Comparison of ENCODE assay signal across 9 cellular contexts in genomic region chr4:2813446-2814405, GRCh38. TPM values are rescaled to one million over a fixed set of nuclear protein-coding genes. Genes with fewer than 3 reads are reported as not detected.
DNase-seq lines count a peak whose midpoint lies in the region; ATAC-seq and TF ChIP-seq lines count a peak whose summit lies in the region.
"Had no signal": no experiment of that assay in that cellular context is flagged by ENCODE, and none has a peak within 500 bp of the region (broad histone marks: within the 10 kb centered on the region; RNA-seq: fewer than 3 reads in every experiment).

No MANE protein-coding gene starts in this region.

- H3K9ac ChIP-seq in fibroblast of lung (ENCODE audit: insufficient read depth, low read length), result peak overlapping the region; percentile 30

- H4K20me1 ChIP-seq in fibroblast of lung (ENCODE audit: control insufficient read depth, extremely low read depth, insufficient read depth, low read length), result no peaks in the 10 kb centered on the region

- H3K4me3 Mint-ChIP-seq in stimulated activated naive B cell treated with anti-CD40 and anti-IgM and Interleukin-4, amounts not matched to agents 10 μg/mL and 1 μg/mL and 100 μg/mL, for 72 hours, result peak overlapping the region; percentile 88 to 92
- H3K4me3 Mint-ChIP-seq in Calu3 (ENCODE audit: low read depth, unreplicated experiment), result no peak overlapping the region

- H3K9me3 Mint-ChIP-seq in stimulated activated naive B cell treated with anti-CD40 and anti-IgM and Interleukin-4, amounts not matched to agents 10 μg/mL and 1 μg/mL and 100 μg/mL, for 72 hours, result no peaks in the 10 kb centered on the region
- peaks cover 3% of the 10 kb centered on the region for H3K9me3 Mint-ChIP-seq in Calu3 (ENCODE audit: low read depth, unreplicated experiment)

- peaks cover 15 to 41% of the 10 kb centered on the region in 2 donors for H3K36me3 Mint-ChIP-seq in stimulated activated naive B cell treated with anti-CD40 and anti-IgM and Interleukin-4, amounts not matched to agents 10 μg/mL and 1 μg/mL and 100 μg/mL, for 72 hours
- peaks cover 18% of the 10 kb centered on the region for H3K36me3 Mint-ChIP-seq in Calu3 (ENCODE audit: insufficient read depth, unreplicated experiment)

- no peaks in the 10 kb centered on the region for H3K27me3 ChIP-seq in SJSA1 (replicated peaks)
- H3K27me3 ChIP-seq in fibroblast of lung (ENCODE audit: control insufficient read depth, insufficient read depth, low read length), result no peaks in the 10 kb centered on the region

- H3K4me3 ChIP-seq in SJSA1 (peak overlapping the region; percentile 46), fibroblast of lung (replicated peaks in 1 of 4; ENCODE audit: control extremely low read depth in 1 of 4, insufficient read depth in 1 of 4, low read depth in 3 of 4, low read length in 4 of 4) (no peak overlapping the region)

- peak overlapping the region; percentile 6 for H3K27ac Mint-ChIP-seq in stimulated activated naive B cell treated with anti-CD40 and anti-IgM and Interleukin-4, amounts not matched to agents 10 μg/mL and 1 μg/mL and 100 μg/mL, for 72 hours
- no peak overlapping the region for H3K27ac Mint-ChIP-seq in Calu3 (ENCODE audit: unreplicated experiment)

- no peak overlapping the region for H3K27ac ChIP-seq in SJSA1
- H3K27ac ChIP-seq in fibroblast of lung (ENCODE audit: insufficient read depth, low read length), result no peak overlapping the region

- H3K9me3 ChIP-seq in SJSA1 (replicated peaks), result no peaks in the 10 kb centered on the region
- H3K9me3 ChIP-seq in fibroblast of lung (ENCODE audit: control insufficient read depth, insufficient read depth, low read depth, low read length), result no peaks in the 10 kb centered on the region

- TF ChIP-seq CTCF in fibroblast of lung (conservative IDR thresholded peaks at IDR 0.05 in 1 of 2, IDR thresholded peaks at IDR 0.05 in 1 of 2; ENCODE audit: low read depth in 1 of 2, low read length in 2 of 2), result no peak
- TF ChIP-seq CTCF in Calu3 (IDR thresholded peaks at IDR 0.05; ENCODE audit: unreplicated experiment), result no peak

- H3K4me1 ChIP-seq in SJSA1 (replicated peaks) (peaks cover 17% of the 10 kb centered on the region), fibroblast of lung (ENCODE audit: control insufficient read depth, extremely low read depth, insufficient read depth, low read length) (peaks cover 13% of the 10 kb centered on the region)

- H3K79me2 ChIP-seq in fibroblast of lung (ENCODE audit: control insufficient read depth, insufficient read depth, low read length), result peaks cover 15% of the 10 kb centered on the region

- DNase-seq in NK-92 treated with Interleukin-12 subunit alpha and Interleukin-12 subunit beta, amount 100 ng/mL, for 24 hours (lab: John Stamatoyannopoulos, UW), result peak; percentile 44
- no peak for DNase-seq in NK-92 (lab: John Stamatoyannopoulos, UW; ENCODE audit: unreplicated experiment)
- DNase-seq in SJSA1 (ENCODE audit: low read depth in 1 of 2, low spot score in 2 of 2), result no peak
- DNase-seq in fibroblast of lung (ENCODE audit: low read depth in 2 of 2), result no peak
- DNase-seq in stimulated activated naive B cell treated with anti-CD40 and anti-IgM and Interleukin-4, amounts not matched to agents 10 μg/mL and 1 μg/mL and 100 μg/mL, for 72 hours, result no peak
- DNase-seq in Calu3, result no peak
- DNase-seq in NCI-H2029 treated with DMSO at 0.1 percent for 48 hours (lab: John Stamatoyannopoulos, UW), result no peak
- DNase-seq: aorta had no signal

- H3K27me3 Mint-ChIP-seq in stimulated activated naive B cell treated with anti-CD40 and anti-IgM and Interleukin-4, amounts not matched to agents 10 μg/mL and 1 μg/mL and 100 μg/mL, for 72 hours, result no peaks in the 10 kb centered on the region
- H3K27me3 Mint-ChIP-seq in Calu3 (ENCODE audit: unreplicated experiment), result no peaks in the 10 kb centered on the region

- no TSS peak for BruUV-seq in Calu3 (replicated peaks; lab: Mats Ljungman, UMichigan)

- CTCF ChIA-PET in Calu3 (lab: Charles Lee), result interaction anchor here (0.6 kb wide), 1 partner anchor 28 kb away, joined by 7 read pairs; no protein-coding TSS in a partner anchor

- no peaks in the 10 kb centered on the region for H3K36me3 ChIP-seq in SJSA1
- no peaks in the 10 kb centered on the region for H3K36me3 ChIP-seq in fibroblast of lung (ENCODE audit: control insufficient read depth, insufficient read depth, low read length)

- peaks cover 67 to 88% of the 10 kb centered on the region in 2 donors for H3K4me1 Mint-ChIP-seq in stimulated activated naive B cell treated with anti-CD40 and anti-IgM and Interleukin-4, amounts not matched to agents 10 μg/mL and 1 μg/mL and 100 μg/mL, for 72 hours
- no peaks in the 10 kb centered on the region for H3K4me1 Mint-ChIP-seq in Calu3 (ENCODE audit: low read depth, unreplicated experiment)

- H3K4me2 ChIP-seq in fibroblast of lung (ENCODE audit: extremely low read depth, insufficient read depth, low read length), result no peak overlapping the region

- H2AFZ ChIP-seq in fibroblast of lung (ENCODE audit: low read length), result no peak overlapping the region

- ATAC-seq in stimulated activated naive B cell treated with anti-CD40 and anti-IgM and Interleukin-4, amounts not matched to agents 10 μg/mL and 1 μg/mL and 100 μg/mL, for 72 hours (replicated peaks), result peak; percentile 8 to 16
- no peak for ATAC-seq in GM19397 (IDR thresholded peaks at IDR 0.05; ENCODE audit: unreplicated experiment)

- intact Hi-C loops in Calu3 (cut with micrococcal nuclease; ENCODE audit: unreplicated experiment), result no loop called here

RNA-seq across cellular contexts. Expression of gene SH3BP2, which starts 20.8 kb away (rescaled TPM):
- total RNA-seq in SJSA1 (2014; rRNA removed; shearing (Covaris generic)), result 5.9 and 7.6 TPM in 2 replicates
- total RNA-seq in fibroblast of lung, result 8.6 and 9.5 TPM in 2 replicates
- polyA plus RNA-seq in fibroblast of lung, result 10.0 and 14.1 TPM in 2 replicates
- polyA plus RNA-seq in fibroblast of lung (2012), result 9.9 and 13.4 TPM in 2 replicates
- polyA minus RNA-seq in fibroblast of lung (ENCODE audit: low replicate concordance), result 46.6 and 98.6 TPM in 2 replicates
- total RNA-seq in Calu3 (2022), result 20.7 and 22.7 TPM in 2 replicates

RNA-seq across cellular contexts. Expression of gene ADD1, which starts 29.9 kb away (rescaled TPM):
- 98.4 and 138 TPM in 2 replicates for total RNA-seq in SJSA1 (2014; rRNA removed; shearing (Covaris generic))
- total RNA-seq in fibroblast of lung, result 123 and 164 TPM in 2 replicates
- polyA plus RNA-seq in fibroblast of lung, result 171 and 211 TPM in 2 replicates
- polyA plus RNA-seq in fibroblast of lung (2012), result 273 and 299 TPM in 2 replicates
- 212 and 237 TPM in 2 replicates for polyA minus RNA-seq in fibroblast of lung (ENCODE audit: low replicate concordance)
- 123 and 125 TPM in 2 replicates for total RNA-seq in Calu3 (2022)

RNA-seq across cellular contexts. Expression of gene TNIP2, which starts 57.6 kb away (rescaled TPM):
- 37.2 and 49.7 TPM in 2 replicates for total RNA-seq in SJSA1 (2014; rRNA removed; shearing (Covaris generic))
- total RNA-seq in fibroblast of lung (56.5 and 61.9 TPM in 2 replicates), Calu3 (2022) (17.5 and 18.7 TPM in 2 replicates)
- polyA plus RNA-seq in fibroblast of lung, result 19.2 and 21.8 TPM in 2 replicates
- polyA plus RNA-seq in fibroblast of lung (2012), result 28.2 and 34.5 TPM in 2 replicates
- 13.7 and 18.5 TPM in 2 replicates for polyA minus RNA-seq in fibroblast of lung (ENCODE audit: low replicate concordance)
